Comparison of ENCODE assay signal across 8 cellular contexts in genomic region chr3:56494679-56495322, GRCh38. TPM values are rescaled to one million over a fixed set of nuclear protein-coding genes. Genes with fewer than 3 reads are reported as not detected.
DNase-seq lines count a peak whose midpoint lies in the region; ATAC-seq and TF ChIP-seq lines count a peak whose summit lies in the region.

No MANE protein-coding gene starts in this region.

- H3K27ac ChIP-seq in heart right ventricle, result no peak overlapping the region

- TF ChIP-seq CTCF in GM12874 (IDR thresholded peaks at IDR 0.05; ENCODE audit: insufficient read depth, low read depth, low read length) (peak; percentile 91), heart right ventricle (IDR thresholded peaks at IDR 0.05) (peak; percentile 73 to 93 (median 89))

- peaks cover 0 to 27% (median 0%) of the 10 kb centered on the region in 7 donors for H3K27me3 ChIP-seq in heart right ventricle

- ATAC-seq in HG02588 (IDR thresholded peaks at IDR 0.05; ENCODE audit: unreplicated experiment), result peak; percentile 87
- peak; percentile 90 for ATAC-seq in activated naive CD8-positive, alpha-beta T cell treated with anti-CD3 and anti-CD28 coated beads, Interleukin-2, amount 10 ng/mL, durations not matched to agents 7 days and 5 days (ENCODE audit: low read depth)
- peak; percentile 55 to 87 (median 84) for ATAC-seq in heart right ventricle
- ATAC-seq in HG03039 (IDR thresholded peaks at IDR 0.05; ENCODE audit: unreplicated experiment), result no peak

- WGBS in heart right ventricle, 2 donors, result 3% methylated on average over 5 of the region's 5 CpGs

- no peak overlapping the region for H3K27ac Mint-ChIP-seq in activated naive CD8-positive, alpha-beta T cell treated with anti-CD3 and anti-CD28 coated beads, Interleukin-2, amount 10 ng/mL, durations not matched to agents 7 days and 5 days

- H3K4me3 ChIP-seq in heart right ventricle, result no peak overlapping the region

- H3K36me3 ChIP-seq in heart right ventricle, result no peaks in the 10 kb centered on the region

- no peaks in the 10 kb centered on the region for H3K9me3 Mint-ChIP-seq in activated naive CD8-positive, alpha-beta T cell treated with anti-CD3 and anti-CD28 coated beads, Interleukin-2, amount 10 ng/mL, durations not matched to agents 7 days and 5 days

- peaks cover 6% of the 10 kb centered on the region for H3K27me3 Mint-ChIP-seq in activated naive CD8-positive, alpha-beta T cell treated with anti-CD3 and anti-CD28 coated beads, Interleukin-2, amount 10 ng/mL, durations not matched to agents 7 days and 5 days

- no peaks in the 10 kb centered on the region for H3K4me1 Mint-ChIP-seq in activated naive CD8-positive, alpha-beta T cell treated with anti-CD3 and anti-CD28 coated beads, Interleukin-2, amount 10 ng/mL, durations not matched to agents 7 days and 5 days

- H3K9me3 ChIP-seq in heart right ventricle, result no peaks in the 10 kb centered on the region

- H3K4me1 ChIP-seq in heart right ventricle, result no peaks in the 10 kb centered on the region

- DNase-seq in NCI-H1048 (lab: John Stamatoyannopoulos, UW) (peak; percentile 69), SKM-1 treated with dmso at 0.1 percent for 144 hours (lab: John Stamatoyannopoulos, UW; ENCODE audit: unreplicated experiment) (peak; percentile 78), heart right ventricle (peak; percentile 60 to 86), renal cortical epithelial cell (ENCODE audit: low read depth) (peak; percentile 85)
- peak; percentile 53 for DNase-seq in activated naive CD8-positive, alpha-beta T cell treated with anti-CD3 and anti-CD28 coated beads, Interleukin-2, amount 10 ng/mL, durations not matched to agents 7 days and 5 days

- intact Hi-C loops in heart right ventricle (cut with DNase I), result loop anchor here in 5 of 10 donors (5.0 to 10.0 kb wide), 2 partner anchors 150 to 152 kb away; no protein-coding TSS in a partner anchor

- no peak overlapping the region for H3K4me3 Mint-ChIP-seq in activated naive CD8-positive, alpha-beta T cell treated with anti-CD3 and anti-CD28 coated beads, Interleukin-2, amount 10 ng/mL, durations not matched to agents 7 days and 5 days

- no peaks in the 10 kb centered on the region for H3K36me3 Mint-ChIP-seq in activated naive CD8-positive, alpha-beta T cell treated with anti-CD3 and anti-CD28 coated beads, Interleukin-2, amount 10 ng/mL, durations not matched to agents 7 days and 5 days

- POLR2A ChIA-PET in activated naive CD8-positive, alpha-beta T cell treated with anti-CD3 and anti-CD28 coated beads, Interleukin-2, amount 10 ng/mL, durations not matched to agents 7 days and 5 days (lab: Charles Lee), result no interaction called here

RNA-seq across cellular contexts. Expression of gene ERC2, which starts 26.5 kb away (rescaled TPM):
- not detected for total RNA-seq in activated naive CD8-positive, alpha-beta T cell treated with anti-CD3 and anti-CD28 coated beads, Interleukin-2, amount 10 ng/mL, durations not matched to agents 7 days and 5 days
- total RNA-seq in heart right ventricle, result 1 to 10 TPM in 9 of 10 donors, under 1 TPM in 1; 0.22 to 4.2 (median 2.1) TPM
- 1 to 10 TPM in 1 of 2 donors, under 1 TPM in 1; 0.22 to 1.1 TPM for polyA plus RNA-seq in heart right ventricle
- 3.1 and 6.2 TPM in 2 replicates for total RNA-seq in renal cortical epithelial cell
